In genomic region chr3:23865595-23866396, GRCh38 we compare ENCODE assay signal across 2 cellular contexts.
TF ChIP-seq lines count a peak whose summit lies in the region.

No MANE protein-coding gene starts in this region.

TF ChIP-seq in GM12891, 5 proteins besides CTCF, POLR2A, EP300 and RAD21 (continued from another document):
- TF ChIP-seq TAF1 (IDR thresholded peaks at IDR 0.05; ENCODE audit: low read depth, low read length) (no peak), SPI1 (IDR thresholded peaks at IDR 0.05; ENCODE audit: low read depth, low read length) (no peak), PAX5 (IDR thresholded peaks at IDR 0.05; ENCODE audit: insufficient read depth, low read length, severe bottlenecking) (no peak)
TF ChIP-seq in GM12891: peak in this region for 2.

TF ChIP-seq in IMR-90, 13 proteins besides CTCF, POLR2A, EP300 and RAD21 (continued from another document):
- no peak for TF ChIP-seq SMC3 (IDR thresholded peaks at IDR 0.05; ENCODE audit: low read depth, low read length)
- TF ChIP-seq MAZ (IDR thresholded peaks at IDR 0.05; ENCODE audit: borderline replicate concordance, low read depth, low read length): no peak
- TF ChIP-seq FOS (IDR thresholded peaks at IDR 0.05; ENCODE audit: low read depth, low read length): no peak
- no peak for TF ChIP-seq MAFK (IDR thresholded peaks at IDR 0.05; ENCODE audit: low read depth, low read length)
- TF ChIP-seq RFX5 (IDR thresholded peaks at IDR 0.05; ENCODE audit: low read depth, low read length): no peak
- TF ChIP-seq USF2 (IDR thresholded peaks at IDR 0.05; ENCODE audit: low read depth, low read length): no peak
- no peak for TF ChIP-seq ELK1 (IDR thresholded peaks at IDR 0.05; ENCODE audit: borderline replicate concordance, low read depth, low read length)
- TF ChIP-seq MXI1 (IDR thresholded peaks at IDR 0.05; ENCODE audit: borderline replicate concordance, low read depth, low read length): no peak
- TF ChIP-seq CHD1 (IDR thresholded peaks at IDR 0.05; ENCODE audit: low read depth, low read length): no peak
- no peak for TF ChIP-seq BHLHE40 (IDR thresholded peaks at IDR 0.05; ENCODE audit: low read depth, low read length)
